In the genomic region with DNA sequence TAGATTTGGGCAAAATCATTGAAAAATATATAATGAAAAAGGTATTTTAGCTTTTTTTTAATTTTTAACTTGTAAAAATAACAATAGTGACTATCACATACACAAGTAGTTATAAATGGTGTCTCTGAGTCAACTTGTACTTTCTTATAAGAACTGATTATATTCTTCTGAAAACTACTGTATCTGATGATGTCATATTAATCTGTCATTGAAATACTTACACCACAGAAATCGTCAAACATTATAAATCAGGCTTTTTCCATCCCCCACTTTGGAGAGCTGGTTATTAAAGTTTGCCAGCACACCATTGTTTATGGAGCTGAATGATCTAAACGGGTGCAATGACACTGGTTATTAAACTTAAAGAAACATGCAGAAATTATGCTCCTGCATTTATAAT, we compare ENCODE assay signal across 29 cellular contexts.
"Had no signal": no experiment of that assay in that cellular context is flagged by ENCODE, and none has a peak within 500 bp of the region (broad histone marks: within the 10 kb centered on the region; RNA-seq: fewer than 3 reads in every experiment).

No MANE protein-coding gene starts in this region.

- H3K27ac ChIP-seq: colonic mucosa, coronary artery, dorsolateral prefrontal cortex, epithelial cell of prostate, esophagus muscularis mucosa, esophagus squamous epithelium, foreskin keratinocyte, gastrocnemius medialis, gastroesophageal sphincter, heart left ventricle, heart right ventricle had no signal

- H3K4me1 Mint-ChIP-seq: endodermal cell had no signal

- H3K4me1 ChIP-seq: colonic mucosa, esophagus muscularis mucosa, esophagus squamous epithelium, foreskin keratinocyte, gastrocnemius medialis, gastroesophageal sphincter, heart left ventricle, heart right ventricle had no signal

- H3K27me3 Mint-ChIP-seq: dendritic cell treated with granulocyte-macrophage colony-stimulating factor and Interleukin-4, amounts not matched to agents 40 ng/mL and 50 ng/mL, for 4 days; effector memory CD8-positive, alpha-beta T cell had no signal

- H3K36me3 ChIP-seq: colonic mucosa, esophagus muscularis mucosa, esophagus squamous epithelium, gastrocnemius medialis, gastroesophageal sphincter, heart left ventricle, heart right ventricle had no signal

- H3K9me3 ChIP-seq: colonic mucosa, esophagus muscularis mucosa, esophagus squamous epithelium, gastrocnemius medialis, gastroesophageal sphincter, heart left ventricle had no signal

- ATAC-seq: effector memory CD8-positive, alpha-beta T cell; esophagus mucosa; foreskin keratinocyte; gastrocnemius medialis; gastroesophageal sphincter; heart left ventricle; heart right ventricle had no signal

- H3K27ac Mint-ChIP-seq: dendritic cell treated with granulocyte-macrophage colony-stimulating factor and Interleukin-4, amounts not matched to agents 40 ng/mL and 50 ng/mL, for 4 days; effector memory CD8-positive, alpha-beta T cell; endodermal cell had no signal

- H3K4me3 Mint-ChIP-seq: dendritic cell treated with granulocyte-macrophage colony-stimulating factor and Interleukin-4, amounts not matched to agents 40 ng/mL and 50 ng/mL, for 4 days; effector memory CD8-positive, alpha-beta T cell; endodermal cell had no signal

- H3K4me3 ChIP-seq: colonic mucosa, coronary artery, dorsolateral prefrontal cortex, esophagus muscularis mucosa, esophagus squamous epithelium, gastrocnemius medialis, gastroesophageal sphincter, heart left ventricle, heart right ventricle had no signal

- FAIRE-seq: colon, endometrium, endothelial cell of umbilical vein, frontal cortex had no signal

- H3K27me3 ChIP-seq: colonic mucosa, dorsolateral prefrontal cortex, esophagus muscularis mucosa, esophagus squamous epithelium, foreskin keratinocyte, gastrocnemius medialis, gastroesophageal sphincter, heart left ventricle, heart right ventricle had no signal

- DNase-seq: colonic mucosa; cortex of kidney; dermis blood vessel endothelial cell; dorsolateral prefrontal cortex; effector CD4-positive, alpha-beta T cell; effector CD8-positive, alpha-beta T cell; effector memory CD4-positive, alpha-beta T cell; effector memory CD8-positive, alpha-beta T cell; endodermal cell; erythroblast; esophagus squamous epithelium; foreskin fibroblast; foreskin keratinocyte; foreskin melanocyte; gastrocnemius medialis; glutamatergic neuron; head of caudate nucleus; heart left ventricle; heart right ventricle had no signal
